Comparison of ENCODE assay signal across 8 cellular contexts in genomic region chr5:150357326-150358260, GRCh38. TPM values are rescaled to one million over a fixed set of nuclear protein-coding genes. Genes with fewer than 3 reads are reported as not detected.
DNase-seq lines count a peak whose midpoint lies in the region; ATAC-seq and TF ChIP-seq lines count a peak whose summit lies in the region.

A gene with protein sequence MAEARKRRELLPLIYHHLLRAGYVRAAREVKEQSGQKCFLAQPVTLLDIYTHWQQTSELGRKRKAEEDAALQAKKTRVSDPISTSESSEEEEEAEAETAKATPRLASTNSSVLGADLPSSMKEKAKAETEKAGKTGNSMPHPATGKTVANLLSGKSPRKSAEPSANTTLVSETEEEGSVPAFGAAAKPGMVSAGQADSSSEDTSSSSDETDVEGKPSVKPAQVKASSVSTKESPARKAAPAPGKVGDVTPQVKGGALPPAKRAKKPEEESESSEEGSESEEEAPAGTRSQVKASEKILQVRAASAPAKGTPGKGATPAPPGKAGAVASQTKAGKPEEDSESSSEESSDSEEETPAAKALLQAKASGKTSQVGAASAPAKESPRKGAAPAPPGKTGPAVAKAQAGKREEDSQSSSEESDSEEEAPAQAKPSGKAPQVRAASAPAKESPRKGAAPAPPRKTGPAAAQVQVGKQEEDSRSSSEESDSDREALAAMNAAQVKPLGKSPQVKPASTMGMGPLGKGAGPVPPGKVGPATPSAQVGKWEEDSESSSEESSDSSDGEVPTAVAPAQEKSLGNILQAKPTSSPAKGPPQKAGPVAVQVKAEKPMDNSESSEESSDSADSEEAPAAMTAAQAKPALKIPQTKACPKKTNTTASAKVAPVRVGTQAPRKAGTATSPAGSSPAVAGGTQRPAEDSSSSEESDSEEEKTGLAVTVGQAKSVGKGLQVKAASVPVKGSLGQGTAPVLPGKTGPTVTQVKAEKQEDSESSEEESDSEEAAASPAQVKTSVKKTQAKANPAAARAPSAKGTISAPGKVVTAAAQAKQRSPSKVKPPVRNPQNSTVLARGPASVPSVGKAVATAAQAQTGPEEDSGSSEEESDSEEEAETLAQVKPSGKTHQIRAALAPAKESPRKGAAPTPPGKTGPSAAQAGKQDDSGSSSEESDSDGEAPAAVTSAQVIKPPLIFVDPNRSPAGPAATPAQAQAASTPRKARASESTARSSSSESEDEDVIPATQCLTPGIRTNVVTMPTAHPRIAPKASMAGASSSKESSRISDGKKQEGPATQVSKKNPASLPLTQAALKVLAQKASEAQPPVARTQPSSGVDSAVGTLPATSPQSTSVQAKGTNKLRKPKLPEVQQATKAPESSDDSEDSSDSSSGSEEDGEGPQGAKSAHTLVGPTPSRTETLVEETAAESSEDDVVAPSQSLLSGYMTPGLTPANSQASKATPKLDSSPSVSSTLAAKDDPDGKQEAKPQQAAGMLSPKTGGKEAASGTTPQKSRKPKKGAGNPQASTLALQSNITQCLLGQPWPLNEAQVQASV (N-terminal part only) (plus strand): TSS chr5:150357697. CDS start chr5:150357747, 50 bp downstream.

- no peak for TF ChIP-seq CTCF in C4-2B (conservative IDR thresholded peaks at IDR 0.05)
- no peak for TF ChIP-seq CTCF in liver (IDR thresholded peaks at IDR 0.05; ENCODE audit: low read depth, low read length, missing input control)

- ATAC-seq in GM19395 (IDR thresholded peaks at IDR 0.05; ENCODE audit: unreplicated experiment) = peak; percentile 90
- peak; percentile 96 for ATAC-seq in HG03565 (IDR thresholded peaks at IDR 0.05; ENCODE audit: unreplicated experiment)

- peaks cover 10 to 30% (median 25%) of the 10 kb centered on the region in 4 donors for H3K4me1 ChIP-seq in liver (ENCODE audit: control insufficient read depth in 4 of 4, insufficient read depth in 4 of 4, low read length in 3 of 4)

- H3K9me3 ChIP-seq in liver (ENCODE audit: control insufficient read depth in 4 of 4, low read length in 3 of 4) = no peaks in the 10 kb centered on the region

- peak; percentile 96 for DNase-seq in NCI-H774 (lab: John Stamatoyannopoulos, UW)
- peak; percentile 94 for DNase-seq in activated CD4-positive, alpha-beta T cell treated with anti-CD3 and anti-CD28 coated beads, Interleukin-2, amount 50 U/mL, for 4 hours
- DNase-seq in dermis blood vessel endothelial cell = peak; percentile 95
- peak; percentile 97 for DNase-seq in stimulated activated CD4-positive, alpha-beta T cell treated with anti-CD3 and anti-CD28 coated beads, Interleukin-4, amount 100 ng/mL, for 24 hours

- no peaks in the 10 kb centered on the region for H3K27me3 ChIP-seq in liver (ENCODE audit: control insufficient read depth in 4 of 4, insufficient read depth in 4 of 4, low read length in 3 of 4)

- peaks cover 0 to 15% (median 12%) of the 10 kb centered on the region in 4 donors for H3K36me3 ChIP-seq in liver (ENCODE audit: control insufficient read depth in 4 of 4, insufficient read depth in 3 of 4, low read depth in 1 of 4, low read length in 3 of 4)

- TF ChIP-seq RAD21 in liver (IDR thresholded peaks at IDR 0.05) = peak; percentile 28 to 31

- under 1% methylated on average over 90 of the region's 90 CpGs for WGBS in liver

- peak within 1 kb of the TSS; percentile 95 for H3K27ac ChIP-seq in C4-2B
- peak within 1 kb of the TSS; percentile 11 to 29 for H3K27ac ChIP-seq in liver (ENCODE audit: low read depth in 1 of 2, low read length in 2 of 2)

- H3K4me3 ChIP-seq in liver (ENCODE audit: low read depth in 1 of 3, low read length in 3 of 3) = peak within 1 kb of the TSS; percentile 66 to 93 (median 87)

- peak within 1 kb of the TSS; percentile 40 to 69 for H3K9ac ChIP-seq in liver (ENCODE audit: low read depth in 1 of 2, low read length in 2 of 2)

TF ChIP-seq in liver, 16 proteins besides CTCF, POLR2A, EP300 and RAD21:
- TF ChIP-seq REST (IDR thresholded peaks at IDR 0.05) (peak; percentile 63), FOXA2 (IDR thresholded peaks at IDR 0.05) (no peak), SP1 (IDR thresholded peaks at IDR 0.05) (peak; percentile 76), HNF4A (conservative IDR thresholded peaks at IDR 0.05) (peak in 1 of 2 donors; percentile 37), FOXA1 (IDR thresholded peaks at IDR 0.05) (no peak), RXRA (IDR thresholded peaks at IDR 0.05) (peak; percentile 8 to 17), GABPA (IDR thresholded peaks at IDR 0.05 in 1 of 2, conservative IDR thresholded peaks at IDR 0.05 in 1 of 2) (peak; percentile 77 to 93), ATF3 (IDR thresholded peaks at IDR 0.05) (no peak), YY1 (IDR thresholded peaks at IDR 0.05) (peak; percentile 50), JUND (IDR thresholded peaks at IDR 0.05) (no peak), EGR1 (IDR thresholded peaks at IDR 0.05; ENCODE audit: low read depth in 2 of 2) (no peak), HNF4G (IDR thresholded peaks at IDR 0.05) (no peak), NR2F2 (IDR thresholded peaks at IDR 0.05) (peak; percentile 17), TAF1 (conservative IDR thresholded peaks at IDR 0.05) (no peak), MAX (IDR thresholded peaks at IDR 0.05) (peak; percentile 58)
- TF ChIP-seq, protein P1, sequence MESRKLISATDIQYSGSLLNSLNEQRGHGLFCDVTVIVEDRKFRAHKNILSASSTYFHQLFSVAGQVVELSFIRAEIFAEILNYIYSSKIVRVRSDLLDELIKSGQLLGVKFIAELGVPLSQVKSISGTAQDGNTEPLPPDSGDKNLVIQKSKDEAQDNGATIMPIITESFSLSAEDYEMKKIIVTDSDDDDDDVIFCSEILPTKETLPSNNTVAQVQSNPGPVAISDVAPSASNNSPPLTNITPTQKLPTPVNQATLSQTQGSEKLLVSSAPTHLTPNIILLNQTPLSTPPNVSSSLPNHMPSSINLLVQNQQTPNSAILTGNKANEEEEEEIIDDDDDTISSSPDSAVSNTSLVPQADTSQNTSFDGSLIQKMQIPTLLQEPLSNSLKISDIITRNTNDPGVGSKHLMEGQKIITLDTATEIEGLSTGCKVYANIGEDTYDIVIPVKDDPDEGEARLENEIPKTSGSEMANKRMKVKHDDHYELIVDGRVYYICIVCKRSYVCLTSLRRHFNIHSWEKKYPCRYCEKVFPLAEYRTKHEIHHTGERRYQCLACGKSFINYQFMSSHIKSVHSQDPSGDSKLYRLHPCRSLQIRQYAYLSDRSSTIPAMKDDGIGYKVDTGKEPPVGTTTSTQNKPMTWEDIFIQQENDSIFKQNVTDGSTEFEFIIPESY (IDR thresholded peaks at IDR 0.05) = no peak
TF ChIP-seq in liver: peak in this region for 8.

RNA-seq across cellular contexts. Expression of the gene that starts here (rescaled TPM):
- total RNA-seq in dermis blood vessel endothelial cell (14.3 and 28.4 TPM in 2 replicates), liver (1 to 10 TPM; 8.5 TPM)
- polyA plus RNA-seq in liver = 1 to 10 TPM; 3.2 to 4.4 TPM

Comparison
In these comparisons a context has a peak if more than half of its experiments do, and no peak if none do; other contexts are left out.
1. Peak in every context shown above with its lines: DNase-seq, ATAC-seq, H3K4me3 ChIP-seq and H3K27ac ChIP-seq.